In genomic region chr19:17847538-17848366, GRCh38 we compare ENCODE assay signal across 1 cellular context.
TF ChIP-seq lines count a peak whose summit lies in the region.

Gene JAK3 (minus strand): TSS chr19:17847982. CDS start chr19:17844417, 3,565 bp downstream.

TF ChIP-seq in HepG2, 621 proteins besides CTCF, POLR2A, EP300 and RAD21 (continued from another document and continues in another):
- TF ChIP-seq ZNF605 (CRISPR knock-in tag; IDR thresholded peaks at IDR 0.05) (0 out of 2 replicates have a peak, but pooled peaks have one; percentile 52), CENPT (CRISPR knock-in tag; IDR thresholded peaks at IDR 0.05; ENCODE audit: low read depth) (no peak), IRF1 (CRISPR knock-in tag; IDR thresholded peaks at IDR 0.05; ENCODE audit: low read depth) (no peak), TFE3 (CRISPR knock-in tag; IDR thresholded peaks at IDR 0.05) (no peak), ZNF567 (CRISPR knock-in tag; IDR thresholded peaks at IDR 0.05; ENCODE audit: borderline replicate concordance) (no peak), ZNF816 (CRISPR knock-in tag; IDR thresholded peaks at IDR 0.05; ENCODE audit: borderline replicate concordance) (no peak), YEATS2 (CRISPR knock-in tag; IDR thresholded peaks at IDR 0.05; ENCODE audit: borderline replicate concordance) (peak; percentile 47; the same call in 1 of the 2 replicates), ZNF282 (IDR thresholded peaks at IDR 0.05; ENCODE audit: partially characterized antibody) (no peak), RBFOX2 (IDR thresholded peaks at IDR 0.05; ENCODE audit: low read depth, low read length) (peak; percentile 81), SSRP1 (CRISPR knock-in tag; IDR thresholded peaks at IDR 0.05) (no peak), KLF12 (CRISPR knock-in tag; IDR thresholded peaks at IDR 0.05; ENCODE audit: borderline replicate concordance) (no peak), ZMYM4 (CRISPR knock-in tag; IDR thresholded peaks at IDR 0.05) (peak; percentile 29; the same call in 1 of the 2 replicates), SALL1 (CRISPR knock-in tag; IDR thresholded peaks at IDR 0.05) (no peak), ZFP36 (IDR thresholded peaks at IDR 0.05; ENCODE audit: borderline replicate concordance, low read depth, low read length, partially characterized antibody) (no peak), MEIS2 (CRISPR knock-in tag; IDR thresholded peaks at IDR 0.05) (no peak; the same call in 1 of the 2 replicates), GZF1 (CRISPR knock-in tag; IDR thresholded peaks at IDR 0.05) (no peak), ZNF850 (CRISPR knock-in tag; conservative IDR thresholded peaks at IDR 0.05) (no peak), ZSCAN21 (CRISPR knock-in tag; IDR thresholded peaks at IDR 0.05; ENCODE audit: borderline replicate concordance) (0 out of 2 replicates have a peak, but pooled peaks have one; percentile 35), ZNF44 (CRISPR knock-in tag; IDR thresholded peaks at IDR 0.05) (0 out of 2 replicates have a peak, but pooled peaks have one; percentile 24), ZNF230 (CRISPR knock-in tag; IDR thresholded peaks at IDR 0.05) (no peak), MYNN (CRISPR knock-in tag; IDR thresholded peaks at IDR 0.05; ENCODE audit: low read depth) (no peak), HES4 (CRISPR knock-in tag; IDR thresholded peaks at IDR 0.05; ENCODE audit: borderline replicate concordance) (no peak), ZNF564 (CRISPR knock-in tag; IDR thresholded peaks at IDR 0.05) (no peak), ZC3H4 (CRISPR knock-in tag; IDR thresholded peaks at IDR 0.05; ENCODE audit: borderline replicate concordance) (no peak), SMARCC2 (IDR thresholded peaks at IDR 0.05) (no peak), RELA (CRISPR knock-in tag; IDR thresholded peaks at IDR 0.05) (peak; percentile 81; the same call in 1 of the 2 replicates), CEBPG (CRISPR knock-in tag; IDR thresholded peaks at IDR 0.05) (0 out of 2 replicates have a peak, but pooled peaks have one; percentile 0), TBX2 (CRISPR knock-in tag; IDR thresholded peaks at IDR 0.05; ENCODE audit: borderline replicate concordance) (no peak; the same call in 1 of the 2 replicates), ZFP37 (CRISPR knock-in tag; IDR thresholded peaks at IDR 0.05; ENCODE audit: borderline replicate concordance) (no peak; the same call in 1 of the 2 replicates), SOX13 (IDR thresholded peaks at IDR 0.05) (no peak), SOX13 (CRISPR knock-in tag; conservative IDR thresholded peaks at IDR 0.05 in 1 of 2, IDR thresholded peaks at IDR 0.05 in 1 of 2) (0 out of 4 replicates have a peak, but pooled peaks of 1 of the 2 experiments have one; percentile 12), RBM39 (IDR thresholded peaks at IDR 0.05; ENCODE audit: low read depth, low read length, poor library complexity, severe bottlenecking) (peak; percentile 77), TBX3 (IDR thresholded peaks at IDR 0.05; ENCODE audit: borderline replicate concordance) (no peak), U2AF2 (IDR thresholded peaks at IDR 0.05; ENCODE audit: low read depth, low read length) (no peak), ZFP1 (CRISPR knock-in tag; IDR thresholded peaks at IDR 0.05) (no peak), ZNF746 (CRISPR knock-in tag; IDR thresholded peaks at IDR 0.05) (no peak)
- TF ChIP-seq, protein P1, sequence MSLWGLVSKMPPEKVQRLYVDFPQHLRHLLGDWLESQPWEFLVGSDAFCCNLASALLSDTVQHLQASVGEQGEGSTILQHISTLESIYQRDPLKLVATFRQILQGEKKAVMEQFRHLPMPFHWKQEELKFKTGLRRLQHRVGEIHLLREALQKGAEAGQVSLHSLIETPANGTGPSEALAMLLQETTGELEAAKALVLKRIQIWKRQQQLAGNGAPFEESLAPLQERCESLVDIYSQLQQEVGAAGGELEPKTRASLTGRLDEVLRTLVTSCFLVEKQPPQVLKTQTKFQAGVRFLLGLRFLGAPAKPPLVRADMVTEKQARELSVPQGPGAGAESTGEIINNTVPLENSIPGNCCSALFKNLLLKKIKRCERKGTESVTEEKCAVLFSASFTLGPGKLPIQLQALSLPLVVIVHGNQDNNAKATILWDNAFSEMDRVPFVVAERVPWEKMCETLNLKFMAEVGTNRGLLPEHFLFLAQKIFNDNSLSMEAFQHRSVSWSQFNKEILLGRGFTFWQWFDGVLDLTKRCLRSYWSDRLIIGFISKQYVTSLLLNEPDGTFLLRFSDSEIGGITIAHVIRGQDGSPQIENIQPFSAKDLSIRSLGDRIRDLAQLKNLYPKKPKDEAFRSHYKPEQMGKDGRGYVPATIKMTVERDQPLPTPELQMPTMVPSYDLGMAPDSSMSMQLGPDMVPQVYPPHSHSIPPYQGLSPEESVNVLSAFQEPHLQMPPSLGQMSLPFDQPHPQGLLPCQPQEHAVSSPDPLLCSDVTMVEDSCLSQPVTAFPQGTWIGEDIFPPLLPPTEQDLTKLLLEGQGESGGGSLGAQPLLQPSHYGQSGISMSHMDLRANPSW (CRISPR knock-in tag; IDR thresholded peaks at IDR 0.05; ENCODE audit: borderline replicate concordance), result no peak
- TF ChIP-seq, protein P2, sequence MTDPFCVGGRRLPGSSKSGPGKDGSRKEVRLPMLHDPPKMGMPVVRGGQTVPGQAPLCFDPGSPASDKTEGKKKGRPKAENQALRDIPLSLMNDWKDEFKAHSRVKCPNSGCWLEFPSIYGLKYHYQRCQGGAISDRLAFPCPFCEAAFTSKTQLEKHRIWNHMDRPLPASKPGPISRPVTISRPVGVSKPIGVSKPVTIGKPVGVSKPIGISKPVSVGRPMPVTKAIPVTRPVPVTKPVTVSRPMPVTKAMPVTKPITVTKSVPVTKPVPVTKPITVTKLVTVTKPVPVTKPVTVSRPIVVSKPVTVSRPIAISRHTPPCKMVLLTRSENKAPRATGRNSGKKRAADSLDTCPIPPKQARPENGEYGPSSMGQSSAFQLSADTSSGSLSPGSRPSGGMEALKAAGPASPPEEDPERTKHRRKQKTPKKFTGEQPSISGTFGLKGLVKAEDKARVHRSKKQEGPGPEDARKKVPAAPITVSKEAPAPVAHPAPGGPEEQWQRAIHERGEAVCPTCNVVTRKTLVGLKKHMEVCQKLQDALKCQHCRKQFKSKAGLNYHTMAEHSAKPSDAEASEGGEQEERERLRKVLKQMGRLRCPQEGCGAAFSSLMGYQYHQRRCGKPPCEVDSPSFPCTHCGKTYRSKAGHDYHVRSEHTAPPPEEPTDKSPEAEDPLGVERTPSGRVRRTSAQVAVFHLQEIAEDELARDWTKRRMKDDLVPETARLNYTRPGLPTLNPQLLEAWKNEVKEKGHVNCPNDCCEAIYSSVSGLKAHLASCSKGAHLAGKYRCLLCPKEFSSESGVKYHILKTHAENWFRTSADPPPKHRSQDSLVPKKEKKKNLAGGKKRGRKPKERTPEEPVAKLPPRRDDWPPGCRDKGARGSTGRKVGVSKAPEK (CRISPR knock-in tag; IDR thresholded peaks at IDR 0.05; ENCODE audit: borderline replicate concordance), result no peak
- TF ChIP-seq, protein P3, sequence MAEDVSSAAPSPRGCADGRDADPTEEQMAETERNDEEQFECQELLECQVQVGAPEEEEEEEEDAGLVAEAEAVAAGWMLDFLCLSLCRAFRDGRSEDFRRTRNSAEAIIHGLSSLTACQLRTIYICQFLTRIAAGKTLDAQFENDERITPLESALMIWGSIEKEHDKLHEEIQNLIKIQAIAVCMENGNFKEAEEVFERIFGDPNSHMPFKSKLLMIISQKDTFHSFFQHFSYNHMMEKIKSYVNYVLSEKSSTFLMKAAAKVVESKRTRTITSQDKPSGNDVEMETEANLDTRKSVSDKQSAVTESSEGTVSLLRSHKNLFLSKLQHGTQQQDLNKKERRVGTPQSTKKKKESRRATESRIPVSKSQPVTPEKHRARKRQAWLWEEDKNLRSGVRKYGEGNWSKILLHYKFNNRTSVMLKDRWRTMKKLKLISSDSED (CRISPR knock-in tag; IDR thresholded peaks at IDR 0.05), result no peak
- TF ChIP-seq, protein P4, sequence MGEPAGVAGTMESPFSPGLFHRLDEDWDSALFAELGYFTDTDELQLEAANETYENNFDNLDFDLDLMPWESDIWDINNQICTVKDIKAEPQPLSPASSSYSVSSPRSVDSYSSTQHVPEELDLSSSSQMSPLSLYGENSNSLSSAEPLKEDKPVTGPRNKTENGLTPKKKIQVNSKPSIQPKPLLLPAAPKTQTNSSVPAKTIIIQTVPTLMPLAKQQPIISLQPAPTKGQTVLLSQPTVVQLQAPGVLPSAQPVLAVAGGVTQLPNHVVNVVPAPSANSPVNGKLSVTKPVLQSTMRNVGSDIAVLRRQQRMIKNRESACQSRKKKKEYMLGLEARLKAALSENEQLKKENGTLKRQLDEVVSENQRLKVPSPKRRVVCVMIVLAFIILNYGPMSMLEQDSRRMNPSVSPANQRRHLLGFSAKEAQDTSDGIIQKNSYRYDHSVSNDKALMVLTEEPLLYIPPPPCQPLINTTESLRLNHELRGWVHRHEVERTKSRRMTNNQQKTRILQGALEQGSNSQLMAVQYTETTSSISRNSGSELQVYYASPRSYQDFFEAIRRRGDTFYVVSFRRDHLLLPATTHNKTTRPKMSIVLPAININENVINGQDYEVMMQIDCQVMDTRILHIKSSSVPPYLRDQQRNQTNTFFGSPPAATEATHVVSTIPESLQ (CRISPR knock-in tag; conservative IDR thresholded peaks at IDR 0.05), result no peak
- TF ChIP-seq, protein P5, sequence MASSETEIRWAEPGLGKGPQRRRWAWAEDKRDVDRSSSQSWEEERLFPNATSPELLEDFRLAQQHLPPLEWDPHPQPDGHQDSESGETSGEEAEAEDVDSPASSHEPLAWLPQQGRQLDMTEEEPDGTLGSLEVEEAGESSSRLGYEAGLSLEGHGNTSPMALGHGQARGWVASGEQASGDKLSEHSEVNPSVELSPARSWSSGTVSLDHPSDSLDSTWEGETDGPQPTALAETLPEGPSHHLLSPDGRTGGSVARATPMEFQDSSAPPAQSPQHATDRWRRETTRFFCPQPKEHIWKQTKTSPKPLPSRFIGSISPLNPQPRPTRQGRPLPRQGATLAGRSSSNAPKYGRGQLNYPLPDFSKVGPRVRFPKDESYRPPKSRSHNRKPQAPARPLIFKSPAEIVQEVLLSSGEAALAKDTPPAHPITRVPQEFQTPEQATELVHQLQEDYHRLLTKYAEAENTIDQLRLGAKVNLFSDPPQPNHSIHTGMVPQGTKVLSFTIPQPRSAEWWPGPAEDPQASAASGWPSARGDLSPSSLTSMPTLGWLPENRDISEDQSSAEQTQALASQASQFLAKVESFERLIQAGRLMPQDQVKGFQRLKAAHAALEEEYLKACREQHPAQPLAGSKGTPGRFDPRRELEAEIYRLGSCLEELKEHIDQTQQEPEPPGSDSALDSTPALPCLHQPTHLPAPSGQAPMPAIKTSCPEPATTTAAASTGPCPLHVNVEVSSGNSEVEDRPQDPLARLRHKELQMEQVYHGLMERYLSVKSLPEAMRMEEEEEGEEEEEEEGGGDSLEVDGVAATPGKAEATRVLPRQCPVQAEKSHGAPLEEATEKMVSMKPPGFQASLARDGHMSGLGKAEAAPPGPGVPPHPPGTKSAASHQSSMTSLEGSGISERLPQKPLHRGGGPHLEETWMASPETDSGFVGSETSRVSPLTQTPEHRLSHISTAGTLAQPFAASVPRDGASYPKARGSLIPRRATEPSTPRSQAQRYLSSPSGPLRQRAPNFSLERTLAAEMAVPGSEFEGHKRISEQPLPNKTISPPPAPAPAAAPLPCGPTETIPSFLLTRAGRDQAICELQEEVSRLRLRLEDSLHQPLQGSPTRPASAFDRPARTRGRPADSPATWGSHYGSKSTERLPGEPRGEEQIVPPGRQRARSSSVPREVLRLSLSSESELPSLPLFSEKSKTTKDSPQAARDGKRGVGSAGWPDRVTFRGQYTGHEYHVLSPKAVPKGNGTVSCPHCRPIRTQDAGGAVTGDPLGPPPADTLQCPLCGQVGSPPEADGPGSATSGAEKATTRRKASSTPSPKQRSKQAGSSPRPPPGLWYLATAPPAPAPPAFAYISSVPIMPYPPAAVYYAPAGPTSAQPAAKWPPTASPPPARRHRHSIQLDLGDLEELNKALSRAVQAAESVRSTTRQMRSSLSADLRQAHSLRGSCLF (CRISPR knock-in tag; IDR thresholded peaks at IDR 0.05; ENCODE audit: borderline replicate concordance), result no peak
- TF ChIP-seq, protein P6, sequence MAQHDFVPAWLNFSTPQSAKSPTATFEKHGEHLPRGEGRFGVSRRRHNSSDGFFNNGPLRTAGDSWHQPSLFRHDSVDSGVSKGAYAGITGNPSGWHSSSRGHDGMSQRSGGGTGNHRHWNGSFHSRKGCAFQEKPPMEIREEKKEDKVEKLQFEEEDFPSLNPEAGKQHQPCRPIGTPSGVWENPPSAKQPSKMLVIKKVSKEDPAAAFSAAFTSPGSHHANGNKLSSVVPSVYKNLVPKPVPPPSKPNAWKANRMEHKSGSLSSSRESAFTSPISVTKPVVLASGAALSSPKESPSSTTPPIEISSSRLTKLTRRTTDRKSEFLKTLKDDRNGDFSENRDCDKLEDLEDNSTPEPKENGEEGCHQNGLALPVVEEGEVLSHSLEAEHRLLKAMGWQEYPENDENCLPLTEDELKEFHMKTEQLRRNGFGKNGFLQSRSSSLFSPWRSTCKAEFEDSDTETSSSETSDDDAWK (CRISPR knock-in tag; IDR thresholded peaks at IDR 0.05), result no peak
